Comparison of ENCODE assay signal across 21 cellular contexts in the genomic region with DNA sequence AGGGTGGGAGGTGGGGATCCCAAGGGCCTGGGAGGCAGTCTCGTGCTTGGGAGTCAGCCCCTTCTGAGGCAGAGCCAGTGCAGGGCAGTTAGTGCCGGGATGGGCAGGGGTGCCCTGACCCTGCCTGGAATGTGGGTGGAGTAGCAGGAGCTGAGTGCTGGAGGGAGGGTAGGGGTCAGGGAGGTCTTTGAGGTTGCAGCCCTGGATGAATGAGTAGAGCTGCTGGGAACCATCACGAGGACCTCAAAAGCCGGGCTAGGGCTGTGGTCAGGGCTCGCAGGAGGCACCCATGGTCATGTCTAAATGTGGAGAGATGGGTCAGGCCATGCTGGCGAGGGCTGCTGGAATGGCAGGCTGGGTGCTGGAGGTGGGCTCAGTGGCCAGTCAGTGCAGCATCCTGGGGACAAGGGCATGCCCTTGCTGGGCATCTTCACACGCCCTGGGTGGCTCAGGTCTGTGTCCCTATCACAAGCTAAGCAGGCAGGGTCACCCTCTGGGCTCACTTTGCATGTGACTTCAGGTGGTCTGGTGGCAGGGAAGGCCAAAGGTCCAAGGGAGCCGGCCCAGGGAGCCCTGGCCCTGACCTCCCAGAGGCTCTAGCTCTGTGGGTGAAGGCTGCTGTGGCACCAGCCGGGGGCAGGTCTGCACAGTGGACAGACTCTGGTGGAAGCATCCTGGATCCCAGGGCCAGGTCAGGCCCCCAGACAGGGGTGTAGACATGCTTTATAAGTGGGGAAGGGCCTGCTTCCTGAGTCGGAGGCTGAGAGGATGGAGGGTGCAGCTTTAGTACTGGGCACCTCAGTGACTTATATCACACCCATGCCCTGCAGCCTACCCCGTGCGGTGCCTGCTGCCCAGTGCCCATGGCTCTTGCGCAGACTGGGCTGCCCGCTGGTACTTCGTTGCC. TPM values are rescaled to one million over a fixed set of nuclear protein-coding genes. Genes with fewer than 3 reads are reported as not detected.
A peak's percentile ranks its signal among the peaks of the same experiment; 100 is the strongest.
DNase-seq lines count a peak whose midpoint lies in the region; ATAC-seq and TF ChIP-seq lines count a peak whose summit lies in the region.
"Had no signal": no experiment of that assay in that cellular context is flagged by ENCODE, and none has a peak within 500 bp of the region (broad histone marks: within the 10 kb centered on the region; RNA-seq: fewer than 3 reads in every experiment).

No MANE protein-coding gene starts in this region.

- POLR2A ChIA-PET in PC-3 (lab: Charles Lee; ENCODE audit: unreplicated experiment): interaction anchor here (0.7 kb wide), 1 partner anchor 26 kb away, joined by 23 read pairs; no protein-coding TSS in a partner anchor

- no peaks in the 10 kb centered on the region for H3K36me3 ChIP-seq in H7 (replicated peaks; ENCODE audit: control insufficient read depth, insufficient read depth, low read length)
- H3K36me3 ChIP-seq in right lobe of liver: no peaks in the 10 kb centered on the region
- no peaks in the 10 kb centered on the region for H3K36me3 ChIP-seq in left lung
- no peaks in the 10 kb centered on the region for H3K36me3 ChIP-seq in PC-3 (ENCODE audit: low read depth, low read length)

- H3K36me3 Mint-ChIP-seq in CD14-positive monocyte: no peaks in the 10 kb centered on the region

- WGBS in right lobe of liver (ENCODE audit: insufficient coverage, low coverage, low lambda C conversion rate, missing lambda C conversion rate): no CpG with 5 or more reads among the region's 15 CpGs

- no peak overlapping the region for H3K4me3 ChIP-seq in H7 (ENCODE audit: insufficient read depth, low read depth, low read length)
- H3K4me3 ChIP-seq in right lobe of liver: no peak overlapping the region
- no peak overlapping the region for H3K4me3 ChIP-seq in left lung
- H3K4me3 ChIP-seq in PC-3 (ENCODE audit: low read length): no peak overlapping the region
- H3K4me3 ChIP-seq: SK-N-MC had no signal

- no peak for TF ChIP-seq CTCF in CD14-positive monocyte (IDR thresholded peaks at IDR 0.05)
- TF ChIP-seq CTCF in right lobe of liver (IDR thresholded peaks at IDR 0.05): no peak
- no peak for TF ChIP-seq CTCF in left lung (IDR thresholded peaks at IDR 0.05)
- TF ChIP-seq CTCF in PC-3 (conservative IDR thresholded peaks at IDR 0.05; ENCODE audit: low read depth, low read length): no peak

- H3K27ac Mint-ChIP-seq in CD14-positive monocyte: no peak overlapping the region
- H3K27ac Mint-ChIP-seq: B cell; CD4-positive, alpha-beta T cell had no signal

- no peak overlapping the region for H3K4me2 ChIP-seq in PC-3 (ENCODE audit: low read length)

- H3K27ac ChIP-seq in right lobe of liver (no peak overlapping the region), left lung (no peak overlapping the region), PC-3 (ENCODE audit: low read length) (no peak overlapping the region)
- H3K27ac ChIP-seq: SK-N-MC had no signal

- H3K4me1 Mint-ChIP-seq in CD14-positive monocyte: no peaks in the 10 kb centered on the region

- H3F3A ChIP-seq in PC-3 (ENCODE audit: low read length, unreplicated experiment): no peaks in the 10 kb centered on the region

- intact Hi-C loops in CD14-positive monocyte (cut with micrococcal nuclease) (no loop called here), right lobe of liver (cut with DNase I) (no loop called here), left lung (cut with DNase I) (no loop called here), PC-3 (cut with micrococcal nuclease) (no loop called here)

- H2AFZ ChIP-seq in PC-3 (ENCODE audit: low read length): no peak overlapping the region

- H3K4me1 ChIP-seq in right lobe of liver: no peaks in the 10 kb centered on the region
- no peaks in the 10 kb centered on the region for H3K4me1 ChIP-seq in left lung
- no peaks in the 10 kb centered on the region for H3K4me1 ChIP-seq in PC-3 (ENCODE audit: insufficient read depth, low read length)

- H3K4me3 Mint-ChIP-seq in CD14-positive monocyte: no peak overlapping the region
- H3K4me3 Mint-ChIP-seq: B cell; CD4-positive, alpha-beta T cell had no signal

- H3K9me3 Mint-ChIP-seq in CD14-positive monocyte: peaks cover 0 to 2% (median 0%) of the 10 kb centered on the region in 7 donors
- H3K9me3 Mint-ChIP-seq: CD4-positive, alpha-beta T cell had no signal

- CTCF ChIA-PET in PC-3 (lab: Charles Lee): no interaction called here

- no peak for TF ChIP-seq POLR2A in right lobe of liver (IDR thresholded peaks at IDR 0.05)

- no peaks in the 10 kb centered on the region for H3K9me2 ChIP-seq in PC-3 (replicated peaks; ENCODE audit: low read length)

- H3K27me3 Mint-ChIP-seq in CD14-positive monocyte (ENCODE audit: low read depth in 3 of 3): peaks cover 0 to 6% (median 2%) of the 10 kb centered on the region in 3 donors

- no peak overlapping the region for H3K9ac ChIP-seq in PC-3 (ENCODE audit: low read length)

- ATAC-seq in right lobe of liver (no peak), left lung (no peak), PC-3 (no peak)

- BruUV-seq in PC-3 (replicated peaks; lab: Mats Ljungman, UMichigan): no TSS peak

- DNase-seq in CD14-positive monocyte (ENCODE audit: low spot score) (peak; percentile 45), H7 (peak; percentile 59), right lobe of liver (peak in 2 of 3 donors; percentile 30 to 44), left lung (no peak), PC-3 (no peak), hypothalamus (lab: John Stamatoyannopoulos, UW) (no peak)
- DNase-seq in stimulated activated CD8-positive, alpha-beta memory T cell treated with anti-CD3 and anti-CD28 coated beads, Interleukin-4, amount 100 ng/mL, for 48 hours: peak; percentile 21
- DNase-seq: ACHN, DMS153, GDM1, NCI-H1417 treated with DMSO at 0.1 percent for 48 hours, NCI-H1930, NCI-H226, NCI-H524, NCI-H82, OCI-M1, SHP77 had no signal

- no peaks in the 10 kb centered on the region for H3K27me3 ChIP-seq in H7 (ENCODE audit: control insufficient read depth, insufficient read depth, low read length)
- no peaks in the 10 kb centered on the region for H3K27me3 ChIP-seq in right lobe of liver
- H3K27me3 ChIP-seq in left lung: no peaks in the 10 kb centered on the region
- H3K27me3 ChIP-seq in PC-3 (ENCODE audit: low read length): no peaks in the 10 kb centered on the region

- H3K79me2 ChIP-seq in PC-3 (ENCODE audit: low read length): no peaks in the 10 kb centered on the region

- H4K20me1 ChIP-seq in PC-3 (ENCODE audit: low read length): no peaks in the 10 kb centered on the region

- H3K9me3 ChIP-seq in right lobe of liver (no peaks in the 10 kb centered on the region), left lung (no peaks in the 10 kb centered on the region), PC-3 (ENCODE audit: low read length) (no peaks in the 10 kb centered on the region)

RNA-seq across cellular contexts. Expression of a gene that starts 24.5 kb away (rescaled TPM):
- under 1 TPM; 0.58 to 0.73 TPM for polyA plus RNA-seq in CD14-positive monocyte
- 1.0 and 2.2 TPM in 2 replicates for total RNA-seq in H7 (2014; rRNA removed; shearing (Covaris generic))
- total RNA-seq in right lobe of liver (1 to 10 TPM in 4 of 6 experiments, under 1 TPM in 2; 0.86 to 3.2 (median 1.2) TPM), left lung (10 to 100 TPM in 1 of 2 donors, 1 to 10 TPM in 1; 8.6 to 21.0 TPM), PC-3 (2014; rRNA removed) (0.35 and 0.40 TPM in 2 replicates)
- total RNA-seq: H4 had no signal

Comparison
In these comparisons a context has a peak if more than half of its experiments do, and no peak if none do; other contexts are left out.
1. DNase-seq: peak in CD14-positive monocyte (single experiment), H7 (single experiment), right lobe of liver (2 of 3) and stimulated activated CD8-positive, alpha-beta memory T cell treated with anti-CD3 and anti-CD28 coated beads, Interleukin-4, amount 100 ng/mL, for 48 hours (single experiment); none in left lung (0 of 2), PC-3 (single experiment) and hypothalamus (0 of 51).